10 cellular contexts compared by ENCODE assay signal in genomic region chr4:162683659-162684370, GRCh38.
DNase-seq lines count a peak whose midpoint lies in the region; ATAC-seq and TF ChIP-seq lines count a peak whose summit lies in the region.
"Had no signal": no experiment of that assay in that cellular context is flagged by ENCODE, and none has a peak within 500 bp of the region (broad histone marks: within the 10 kb centered on the region; RNA-seq: fewer than 3 reads in every experiment).

No MANE protein-coding gene starts in this region.

- no peaks in the 10 kb centered on the region for H3K9me2 ChIP-seq in PC-9 (ENCODE audit: insufficient read depth)

- no peaks in the 10 kb centered on the region for H3F3A ChIP-seq in PC-9 (ENCODE audit: insufficient read depth, low read depth)

- BruUV-seq in PC-9 (replicated peaks; lab: Mats Ljungman, UMichigan) = no TSS peak

- no peak for TF ChIP-seq POLR2A in right lobe of liver (IDR thresholded peaks at IDR 0.05)

- H3K27me3 ChIP-seq in right lobe of liver (no peaks in the 10 kb centered on the region), PC-9 (ENCODE audit: insufficient read depth, low read depth) (no peaks in the 10 kb centered on the region)
- no peaks in the 10 kb centered on the region for H3K27me3 ChIP-seq in naive thymus-derived CD4-positive, alpha-beta T cell (ENCODE audit: control insufficient read depth in 2 of 2, insufficient read depth in 2 of 2, low read length in 2 of 2)

- H3K9me3 ChIP-seq in right lobe of liver (no peaks in the 10 kb centered on the region), PC-9 (ENCODE audit: insufficient read depth, low read depth) (no peaks in the 10 kb centered on the region)
- no peaks in the 10 kb centered on the region for H3K9me3 ChIP-seq in naive thymus-derived CD4-positive, alpha-beta T cell (ENCODE audit: control insufficient read depth in 2 of 3, low read length in 3 of 3)

- H3K4me2 ChIP-seq in PC-9 = no peak overlapping the region

- DNase-seq in OCI-M1 (lab: John Stamatoyannopoulos, UW) (peak; percentile 11), right lobe of liver (no peak), PC-9 (no peak)
- no peak for DNase-seq in naive thymus-derived CD4-positive, alpha-beta T cell
- no peak for DNase-seq in effector CD8-positive, alpha-beta T cell (lab: John Stamatoyannopoulos, UW)
- DNase-seq: DND-41 had no signal

- no peaks in the 10 kb centered on the region for H3K27me3 Mint-ChIP-seq in naive thymus-derived CD4-positive, alpha-beta T cell

- no peak overlapping the region for H3K27ac Mint-ChIP-seq in naive thymus-derived CD4-positive, alpha-beta T cell

- H3K79me2 ChIP-seq in PC-9 (ENCODE audit: low read depth) = no peaks in the 10 kb centered on the region

- no peak overlapping the region for H3K4me3 Mint-ChIP-seq in naive thymus-derived CD4-positive, alpha-beta T cell

- peak; percentile 74 for ATAC-seq in GM19023 (IDR thresholded peaks at IDR 0.05; ENCODE audit: unreplicated experiment)
- ATAC-seq in HG02943 (IDR thresholded peaks at IDR 0.05; ENCODE audit: low read depth, unreplicated experiment) = peak; percentile 95
- ATAC-seq in right lobe of liver = peak in 3 of 4 donors; percentile 72 to 94 (median 90)
- ATAC-seq in naive thymus-derived CD4-positive, alpha-beta T cell = no peak
- no peak for ATAC-seq in HG03469 (IDR thresholded peaks at IDR 0.05; ENCODE audit: unreplicated experiment)

- WGBS in right lobe of liver (ENCODE audit: insufficient coverage, low coverage, low lambda C conversion rate, missing lambda C conversion rate) = 45% methylated on average over 5 of the region's 5 CpGs

- peaks cover 0 to 12% (median 2%) of the 10 kb centered on the region in 11 donors for H3K9me3 Mint-ChIP-seq in naive thymus-derived CD4-positive, alpha-beta T cell

- intact Hi-C loops in right lobe of liver (cut with DNase I) (no loop called here), PC-9 (cut with micrococcal nuclease; ENCODE audit: unreplicated experiment) (no loop called here)
- intact Hi-C loops in naive thymus-derived CD4-positive, alpha-beta T cell (cut with micrococcal nuclease) = no loop called here

- CTCF ChIA-PET in naive thymus-derived CD4-positive, alpha-beta T cell (lab: Charles Lee) = no interaction called here
- CTCF ChIA-PET in PC-9 (lab: Charles Lee) = no interaction called here

- no peak overlapping the region for H2AFZ ChIP-seq in PC-9

- H3K27ac ChIP-seq in right lobe of liver (no peak overlapping the region), PC-9 (no peak overlapping the region)
- H3K27ac ChIP-seq in naive thymus-derived CD4-positive, alpha-beta T cell (ENCODE audit: low read depth, low read length) = no peak overlapping the region
- H3K27ac ChIP-seq: HL-60 had no signal

- H3K4me3 ChIP-seq in right lobe of liver (no peak overlapping the region), PC-9 (no peak overlapping the region)
- no peak overlapping the region for H3K4me3 ChIP-seq in naive thymus-derived CD4-positive, alpha-beta T cell (ENCODE audit: low read length)

- TF ChIP-seq CTCF in right lobe of liver (IDR thresholded peaks at IDR 0.05) = no peak
- no peak for TF ChIP-seq CTCF in PC-9 (conservative IDR thresholded peaks at IDR 0.05)

- H3K4me1 ChIP-seq in right lobe of liver (no peaks in the 10 kb centered on the region), PC-9 (replicated peaks; ENCODE audit: insufficient read depth) (no peaks in the 10 kb centered on the region)
- no peaks in the 10 kb centered on the region for H3K4me1 ChIP-seq in naive thymus-derived CD4-positive, alpha-beta T cell (ENCODE audit: control insufficient read depth in 2 of 2, insufficient read depth in 2 of 2, low read length in 2 of 2)

- H3K36me3 ChIP-seq in right lobe of liver (no peaks in the 10 kb centered on the region), PC-9 (ENCODE audit: low read depth) (no peaks in the 10 kb centered on the region)
- no peaks in the 10 kb centered on the region for H3K36me3 ChIP-seq in naive thymus-derived CD4-positive, alpha-beta T cell (ENCODE audit: control insufficient read depth in 2 of 3, insufficient read depth in 3 of 3, low read length in 3 of 3)

- POLR2A ChIA-PET in naive thymus-derived CD4-positive, alpha-beta T cell (lab: Charles Lee) = no interaction called here
- POLR2A ChIA-PET in PC-9 (lab: Charles Lee; ENCODE audit: unreplicated experiment) = no interaction called here

- H3K36me3 Mint-ChIP-seq in naive thymus-derived CD4-positive, alpha-beta T cell = no peaks in the 10 kb centered on the region

- no peaks in the 10 kb centered on the region for H4K20me1 ChIP-seq in PC-9 (ENCODE audit: insufficient read depth)

- H3K4me1 Mint-ChIP-seq in naive thymus-derived CD4-positive, alpha-beta T cell = no peaks in the 10 kb centered on the region

Comparison
In these comparisons a context has a peak if more than half of its experiments do, and no peak if none do; other contexts are left out.
1. ATAC-seq: peak in GM19023 (single experiment), HG02943 (single experiment) and right lobe of liver (3 of 4); none in naive thymus-derived CD4-positive, alpha-beta T cell (single experiment) and HG03469 (single experiment).